In the genomic region with DNA sequence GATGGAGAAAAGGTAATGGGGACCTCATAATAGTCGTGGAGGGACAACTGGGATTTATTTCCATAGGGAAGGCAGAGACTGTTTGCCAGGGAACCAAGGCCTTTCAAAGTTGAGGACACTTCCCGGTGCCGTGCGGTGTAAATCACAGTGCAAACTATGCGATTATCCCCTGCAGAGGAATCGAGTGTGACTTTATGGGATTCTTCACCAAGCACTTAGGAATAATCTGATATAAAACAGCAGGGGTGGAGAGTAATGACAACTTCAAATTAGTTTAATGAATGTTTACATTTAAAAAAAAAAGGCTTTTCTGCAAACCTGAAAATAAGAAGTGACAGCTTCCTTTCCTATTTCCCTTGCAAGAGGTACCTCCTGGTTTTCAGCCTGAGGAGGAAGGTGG, we compare ENCODE assay signal across 24 cellular contexts.
DNase-seq lines count a peak whose midpoint lies in the region; TF ChIP-seq lines count a peak whose summit lies in the region.
"Had no signal": no experiment of that assay in that cellular context is flagged by ENCODE, and none has a peak within 500 bp of the region (broad histone marks: within the 10 kb centered on the region; RNA-seq: fewer than 3 reads in every experiment).

No MANE protein-coding gene starts in this region.

- H3K4me3 ChIP-seq in neural cell (ENCODE audit: low read length), result no peak overlapping the region
- no peak overlapping the region for H3K4me3 ChIP-seq in sigmoid colon
- H3K4me3 ChIP-seq: GM23248, PC-9, SJCRH30 had no signal

- no peak for TF ChIP-seq CTCF in neural cell (IDR thresholded peaks at IDR 0.05; ENCODE audit: poor library complexity, severe bottlenecking)
- TF ChIP-seq CTCF in sigmoid colon (IDR thresholded peaks at IDR 0.05), result no peak

- WGBS in sigmoid colon, 2 donors, result 71 to 81% methylated on average over 6 of the region's 6 CpGs

- no peak overlapping the region for H3K9ac ChIP-seq in neural cell (ENCODE audit: low read length)
- H3K9ac ChIP-seq: GM23248 had no signal

- peaks cover 0 to 24% (median 23%) of the 10 kb centered on the region in 4 donors for H3K4me1 ChIP-seq in sigmoid colon
- H3K4me1 ChIP-seq: SJCRH30 had no signal

- no peaks in the 10 kb centered on the region for H3K79me2 ChIP-seq in neural cell (replicated peaks; ENCODE audit: insufficient read depth, low read length)

- no peaks in the 10 kb centered on the region for H3K9me2 ChIP-seq in neural cell (ENCODE audit: insufficient read depth, low read length)

- H3F3A ChIP-seq in neural cell (ENCODE audit: insufficient read depth, low read length, poor library complexity, severe bottlenecking), result no peaks in the 10 kb centered on the region

- no peak for TF ChIP-seq RAD21 in neural cell (conservative IDR thresholded peaks at IDR 0.05)

- no peak for TF ChIP-seq EP300 in neural cell (conservative IDR thresholded peaks at IDR 0.05; ENCODE audit: poor library complexity, severe bottlenecking)
- TF ChIP-seq EP300 in sigmoid colon (IDR thresholded peaks at IDR 0.05), result no peak

- H3K4me2 ChIP-seq in neural cell (ENCODE audit: low read length), result no peak overlapping the region
- H3K4me2 ChIP-seq: PC-9 had no signal

- H3K27ac ChIP-seq in neural cell (ENCODE audit: low read length) (no peak overlapping the region), sigmoid colon (no peak overlapping the region)
- H3K27ac ChIP-seq: C4-2B, GM23248, PC-9, SJCRH30 had no signal

- no peak for TF ChIP-seq POLR2A in sigmoid colon (IDR thresholded peaks at IDR 0.05)

- no peaks in the 10 kb centered on the region for H4K20me1 ChIP-seq in neural cell (ENCODE audit: insufficient read depth)

- no peak overlapping the region for H2AFZ ChIP-seq in neural cell (ENCODE audit: low read depth, low read length)
- H2AFZ ChIP-seq: GM23248, PC-9 had no signal

- DNase-seq in COR-L47 (lab: John Stamatoyannopoulos, UW), result peak; percentile 75
- DNase-seq in DMS79 treated with DMSO at 0.1 percent for 48 hours (lab: John Stamatoyannopoulos, UW), result peak; percentile 64
- peak; percentile 53 for DNase-seq in NCI-H2227 (lab: John Stamatoyannopoulos, UW; ENCODE audit: unreplicated experiment)
- DNase-seq in activated naive CD4-positive, alpha-beta T cell (lab: John Stamatoyannopoulos, UW), result no peak
- DNase-seq in stimulated activated naive CD4-positive, alpha-beta T cell treated with Interleukin-2 at 50 U/mL for 16 hours (lab: John Stamatoyannopoulos, UW), result no peak
- DNase-seq in sigmoid colon, result no peak
- DNase-seq: CD8-positive, alpha-beta T cell; DMS 273 treated with DMSO at 0.1 percent for 48 hours; DND-41; GM23248; H9; KBM-7; MV-4-11; NCI-H1105; NCI-H1694 treated with DMSO at 0.1 percent for 48 hours; NCI-H2171 treated with DMSO at 0.1 percent for 48 hours; NCI-H446 treated with DMSO at 0.1 percent for 48 hours; NCI-H526 treated with DMSO at 0.1 percent for 48 hours; NK-92 treated with Interleukin-12 subunit alpha and Interleukin-12 subunit beta, amount 100 ng/mL, for 24 hours; PC-9; SJCRH30; T-helper 17 cell had no signal

- intact Hi-C loops in sigmoid colon (cut with DNase I), result no loop called here

- H3K9me3 ChIP-seq in neural cell (ENCODE audit: low read length) (no peaks in the 10 kb centered on the region), sigmoid colon (no peaks in the 10 kb centered on the region)
- H3K9me3 ChIP-seq: SJCRH30 had no signal

- H3K27me3 ChIP-seq in neural cell (ENCODE audit: insufficient read depth, low read depth, low read length) (no peaks in the 10 kb centered on the region), sigmoid colon (no peaks in the 10 kb centered on the region)
- H3K27me3 ChIP-seq: SJCRH30 had no signal

- H3K36me3 ChIP-seq in neural cell (ENCODE audit: insufficient read depth, low read length) (no peaks in the 10 kb centered on the region), sigmoid colon (no peaks in the 10 kb centered on the region)
- H3K36me3 ChIP-seq: SJCRH30 had no signal

TF ChIP-seq in neural cell, 6 proteins besides CTCF, POLR2A, EP300 and RAD21:
- TF ChIP-seq TAF1 (IDR thresholded peaks at IDR 0.05; ENCODE audit: low read depth) (no peak), REST (IDR thresholded peaks at IDR 0.05; ENCODE audit: borderline replicate concordance) (peak; percentile 45), POLR2AphosphoS5 (IDR thresholded peaks at IDR 0.05) (peak; percentile 54)

Comparison
In these comparisons a context has a peak if more than half of its experiments do, and no peak if none do; other contexts are left out.
1. DNase-seq: peak in COR-L47 (single experiment), DMS79 treated with DMSO at 0.1 percent for 48 hours (single experiment) and NCI-H2227 (single experiment); none in activated naive CD4-positive, alpha-beta T cell (0 of 4), stimulated activated naive CD4-positive, alpha-beta T cell treated with Interleukin-2 at 50 U/mL for 16 hours (single experiment) and sigmoid colon (single experiment).